Comparison of ENCODE assay signal across 14 cellular contexts in genomic region chr2:176121377-176122111, GRCh38. TPM values are rescaled to one million over a fixed set of nuclear protein-coding genes. Genes with fewer than 3 reads are reported as not detected.
DNase-seq lines count a peak whose midpoint lies in the region; ATAC-seq, FAIRE-seq and TF ChIP-seq lines count a peak whose summit lies in the region.
"Had no signal": no experiment of that assay in that cellular context is flagged by ENCODE, and none has a peak within 500 bp of the region (broad histone marks: within the 10 kb centered on the region; RNA-seq: fewer than 3 reads in every experiment).

No MANE protein-coding gene starts in this region.

- H3K36me3 ChIP-seq in BE2C (no peaks in the 10 kb centered on the region), HUES6 (ENCODE audit: control insufficient read depth, insufficient read depth, low read length) (no peaks in the 10 kb centered on the region), kidney (ENCODE audit: control insufficient read depth in 1 of 2, insufficient read depth in 2 of 2, low read length in 2 of 2) (no peaks in the 10 kb centered on the region)
- H3K36me3 ChIP-seq: adrenal gland had no signal

- no peak for DNase-seq in BE2C
- DNase-seq in kidney, result peak; percentile 70
- no peak for DNase-seq in SIG-M5 treated with dmso at 0.1 percent for 504 hours (lab: John Stamatoyannopoulos, UW; ENCODE audit: unreplicated experiment)
- DNase-seq: activated B cell treated with CpG ODN at 0.5 μM for 24 hours; CD4-positive, CD25-positive, alpha-beta regulatory T cell; NCI-H1105 treated with DMSO at 0.1 percent for 48 hours; nucleus accumbens; stimulated activated CD4-positive, alpha-beta T cell treated with anti-CD3 and anti-CD28 coated beads, Interleukin-15, amount 100 ng/mL, for 24 hours had no signal

- no peak overlapping the region for H3K27ac ChIP-seq in HUES6 (ENCODE audit: low read depth, low read length)
- peak overlapping the region; percentile 91 to 95 for H3K27ac ChIP-seq in kidney (ENCODE audit: low read depth in 2 of 2, low read length in 2 of 2)
- H3K27ac ChIP-seq in skin epidermis, result peak overlapping the region in 17 of 21 experiments; percentile 2 to 91 (median 75)

- H3K4me1 ChIP-seq in BE2C (0 out of 2 replicates have a peak, but pooled peaks cover 3% of the 10 kb centered on the region), HUES6 (ENCODE audit: control insufficient read depth, insufficient read depth, low read length) (no peaks in the 10 kb centered on the region), kidney (ENCODE audit: control insufficient read depth in 1 of 2, insufficient read depth in 1 of 2, low read depth in 1 of 2, low read length in 2 of 2) (peaks cover 6 to 9% of the 10 kb centered on the region in 2 donors)

- ATAC-seq in HG02981 (IDR thresholded peaks at IDR 0.05; ENCODE audit: unreplicated experiment) (no peak), HG03097 (IDR thresholded peaks at IDR 0.05; ENCODE audit: low FRiP score, unreplicated experiment) (no peak)

- no peak for FAIRE-seq in kidney (lab: Jason Lieb, UNC)

- TF ChIP-seq CTCF in BE2C (IDR thresholded peaks at IDR 0.05; ENCODE audit: low read depth, low read length) (no peak), kidney (IDR thresholded peaks at IDR 0.05; ENCODE audit: borderline replicate concordance, extremely low read depth, insufficient read depth) (no peak)

- peak overlapping the region; percentile 68 for H3K4me3 ChIP-seq in BE2C (ENCODE audit: low read depth, low read length)
- H3K4me3 ChIP-seq in HUES6 (ENCODE audit: low read depth, low read length), result peak overlapping the region; percentile 31
- peak overlapping the region; percentile 5 to 72 for H3K4me3 ChIP-seq in kidney (ENCODE audit: low read length in 2 of 2)
- peak overlapping the region; percentile 26 to 62 (median 41) for H3K4me3 ChIP-seq in skin epidermis

- H3K9me3 ChIP-seq in BE2C (no peaks in the 10 kb centered on the region), HUES6 (ENCODE audit: control insufficient read depth, insufficient read depth, low read depth, low read length) (no peaks in the 10 kb centered on the region), kidney (ENCODE audit: control insufficient read depth in 1 of 2, low read length in 2 of 2) (no peaks in the 10 kb centered on the region)
- H3K9me3 ChIP-seq: adrenal gland had no signal

- H3K27me3 ChIP-seq in BE2C, result peaks cover 5% of the 10 kb centered on the region; the same call in 1 of the 2 replicates
- peaks cover 100% of the 10 kb centered on the region for H3K27me3 ChIP-seq in HUES6 (ENCODE audit: control insufficient read depth, insufficient read depth, low read length)

- intact Hi-C loops in kidney (cut with DNase I), result loop anchor here (10.0 kb wide), 2 partner anchors 523 to 1033 kb away; no protein-coding TSS in a partner anchor

- H3K9ac ChIP-seq in HUES6 (ENCODE audit: low read length), result peak overlapping the region; percentile 69
- peak overlapping the region; percentile 59 to 63 for H3K9ac ChIP-seq in kidney (ENCODE audit: low read length in 2 of 2)

RNA-seq across cellular contexts. Expression of gene HOXD9, which starts 1.0 kb away (rescaled TPM):
- 22.9 TPM for polyA plus RNA-seq in BE2C (2012; ENCODE audit: insufficient read depth, insufficient read length, low read depth)
- 36.5 TPM for total RNA-seq in kidney
- 36.4 TPM for polyA plus RNA-seq in kidney (ENCODE audit: insufficient read depth, low read depth, low replicate concordance)
- total RNA-seq: activated B cell treated with CpG ODN at 0.5 μM for 24 hours; CD4-positive, CD25-positive, alpha-beta regulatory T cell had no signal
- polyA plus RNA-seq: CD4-positive, CD25-positive, alpha-beta regulatory T cell had no signal

RNA-seq across cellular contexts. Expression of gene HOXD10, which starts 5.0 kb away (rescaled TPM):
- polyA plus RNA-seq in BE2C (2012; ENCODE audit: insufficient read depth, insufficient read length, low read depth), result 0.94 TPM
- total RNA-seq in kidney, result 35.4 TPM
- 28.2 TPM for polyA plus RNA-seq in kidney (ENCODE audit: insufficient read depth, low read depth, low replicate concordance)
- total RNA-seq: activated B cell treated with CpG ODN at 0.5 μM for 24 hours; CD4-positive, CD25-positive, alpha-beta regulatory T cell had no signal
- polyA plus RNA-seq: CD4-positive, CD25-positive, alpha-beta regulatory T cell had no signal

RNA-seq across cellular contexts. Expression of gene HOXD8, which starts 8.0 kb away (rescaled TPM):
- polyA plus RNA-seq in BE2C (2012; ENCODE audit: insufficient read depth, insufficient read length, low read depth), result 14.6 TPM
- 76.5 TPM for total RNA-seq in kidney
- 122 TPM for polyA plus RNA-seq in kidney (ENCODE audit: insufficient read depth, low read depth, low replicate concordance)
- total RNA-seq: activated B cell treated with CpG ODN at 0.5 μM for 24 hours; CD4-positive, CD25-positive, alpha-beta regulatory T cell had no signal
- polyA plus RNA-seq: CD4-positive, CD25-positive, alpha-beta regulatory T cell had no signal

RNA-seq across cellular contexts. Expression of gene HOXD11, which starts 14.5 kb away (rescaled TPM):
- polyA plus RNA-seq in BE2C (2012; ENCODE audit: insufficient read depth, insufficient read length, low read depth), result not detected
- total RNA-seq in kidney, result 15.9 TPM
- polyA plus RNA-seq in kidney (ENCODE audit: insufficient read depth, low read depth, low replicate concordance), result 5.8 TPM
- total RNA-seq: activated B cell treated with CpG ODN at 0.5 μM for 24 hours; adrenal gland; CD4-positive, CD25-positive, alpha-beta regulatory T cell; lung microvascular endothelial cell had no signal
- polyA plus RNA-seq: adrenal gland; CD4-positive, CD25-positive, alpha-beta regulatory T cell had no signal

RNA-seq across cellular contexts. Expression of gene HOXD12, which starts 21.9 kb away (rescaled TPM):
- polyA plus RNA-seq in BE2C (2012; ENCODE audit: insufficient read depth, insufficient read length, low read depth), result not detected
- total RNA-seq in kidney, result not detected
- not detected for polyA plus RNA-seq in kidney (ENCODE audit: insufficient read depth, low read depth, low replicate concordance)
- total RNA-seq: activated B cell treated with CpG ODN at 0.5 μM for 24 hours; adrenal gland; CD4-positive, CD25-positive, alpha-beta regulatory T cell; lung microvascular endothelial cell had no signal
- polyA plus RNA-seq: adrenal gland; CD4-positive, CD25-positive, alpha-beta regulatory T cell had no signal
